Comparison of ENCODE assay signal across 1 cellular context in genomic region chr7:22849158-22849557, GRCh38.
TF ChIP-seq lines count a peak whose summit lies in the region.

No MANE protein-coding gene starts in this region.

TF ChIP-seq in SK-N-SH treated with all-trans-retinoic acid at 6 μM for 48 hours, 23 proteins besides CTCF, POLR2A, EP300 and RAD21 (continued from another document):
- TF ChIP-seq CREB5 (CRISPR knock-in tag; IDR thresholded peaks at IDR 0.05; ENCODE audit: low read depth), result no peak
- TF ChIP-seq TCF4 (CRISPR knock-in tag; IDR thresholded peaks at IDR 0.05; ENCODE audit: borderline replicate concordance), result no peak
